Comparison of ENCODE assay signal across 17 cellular contexts in genomic region chr4:66911898-66912297, GRCh38.
A peak's percentile ranks its signal among the peaks of the same experiment; 100 is the strongest.
DNase-seq lines count a peak whose midpoint lies in the region; ATAC-seq and TF ChIP-seq lines count a peak whose summit lies in the region.
"Had no signal": no experiment of that assay in that cellular context is flagged by ENCODE, and none has a peak within 500 bp of the region (broad histone marks: within the 10 kb centered on the region; RNA-seq: fewer than 3 reads in every experiment).

No MANE protein-coding gene starts in this region.

- intact Hi-C loops in posterior vena cava (cut with DNase I) = no loop called here

- no peaks in the 10 kb centered on the region for H3K27me3 ChIP-seq in kidney epithelial cell (ENCODE audit: control insufficient read depth, insufficient read depth, low read length)

- TF ChIP-seq CTCF in astrocyte of the spinal cord (IDR thresholded peaks at IDR 0.05; ENCODE audit: low read depth, low read length) (no peak), kidney epithelial cell (IDR thresholded peaks at IDR 0.05; ENCODE audit: insufficient read depth, low read length, poor library complexity, severe bottlenecking) (no peak)

- H3K4me3 ChIP-seq in astrocyte of the spinal cord (ENCODE audit: low read depth, low read length) (no peak overlapping the region), kidney epithelial cell (ENCODE audit: low read depth, low read length) (no peak overlapping the region)
- H3K4me3 ChIP-seq: HAP-1 had no signal

- H3K36me3 ChIP-seq in kidney epithelial cell (ENCODE audit: control insufficient read depth, insufficient read depth, low read length) = no peaks in the 10 kb centered on the region
- H3K36me3 ChIP-seq: HAP-1 had no signal

- DNase-seq in HPDE6-E6E7 (ENCODE audit: extremely low spot score) = peak; percentile 10
- peak; percentile 75 for DNase-seq in NCI-H446 treated with DMSO at 0.1 percent for 48 hours (lab: John Stamatoyannopoulos, UW)
- peak; percentile 87 for DNase-seq in astrocyte of the spinal cord (ENCODE audit: low read depth, low spot score)
- DNase-seq in kidney epithelial cell (ENCODE audit: low read depth) = peak; percentile 38
- no peak for DNase-seq in left lobe of liver (ENCODE audit: low spot score)
- DNase-seq in NCI-H1417 (lab: John Stamatoyannopoulos, UW) = no peak
- no peak for DNase-seq in posterior vena cava (ENCODE audit: low spot score)
- DNase-seq: activated CD4-positive, alpha-beta memory T cell treated with anti-CD3 and anti-CD28 coated beads, Interleukin-2, amount 10 ng/mL, durations not matched to agents 7 days and 5 days; activated T-cell treated with anti-CD3 and anti-CD28 coated beads, Interleukin-2, amount 50 U/mL, for 48 hours; central memory CD4-positive, alpha-beta T cell; effector memory CD8-positive, alpha-beta T cell; NCI-H1694; SIG-M5; T-helper 17 cell had no signal

- ATAC-seq in left lobe of liver (no peak), HG03045 (IDR thresholded peaks at IDR 0.05; ENCODE audit: unreplicated experiment) (no peak)
- ATAC-seq: activated naive CD4-positive, alpha-beta T cell treated with anti-CD3 and anti-CD28 coated beads, Interleukin-2, amount 50 U/mL, for 72 hours; effector memory CD8-positive, alpha-beta T cell; T-helper 17 cell had no signal

- in situ Hi-C loops in astrocyte of the spinal cord (cut with HindIII; ENCODE audit: low sequenced_read_pairs) = no loop called here

Comparison
In these comparisons a context has a peak if more than half of its experiments do, and no peak if none do; other contexts are left out.
1. DNase-seq: peak in HPDE6-E6E7 (single experiment), NCI-H446 treated with DMSO at 0.1 percent for 48 hours (single experiment), astrocyte of the spinal cord (single experiment) and kidney epithelial cell (single experiment); none in left lobe of liver (single experiment), NCI-H1417 (0 of 3) and posterior vena cava (single experiment).